In the genomic region with DNA sequence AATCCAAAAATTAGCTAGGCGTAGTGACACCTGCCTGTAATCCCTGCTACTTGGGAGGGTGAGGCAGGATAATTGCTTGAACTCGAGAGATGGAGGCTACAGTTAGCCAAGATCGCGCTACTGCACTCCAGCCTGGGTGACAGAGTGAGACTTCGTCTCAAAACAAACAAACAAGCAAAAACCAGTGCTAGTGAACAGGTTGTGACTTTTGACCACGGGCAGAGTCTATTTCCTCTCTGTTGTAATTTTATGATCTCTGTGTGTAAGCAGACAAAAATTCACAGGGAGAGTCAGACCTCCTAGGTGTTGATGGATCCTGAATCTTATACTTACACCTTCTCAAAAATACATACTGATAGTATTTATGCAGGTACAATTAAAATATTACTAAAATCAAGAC, we compare ENCODE assay signal across 20 cellular contexts.
"Had no signal": no experiment of that assay in that cellular context is flagged by ENCODE, and none has a peak within 500 bp of the region (broad histone marks: within the 10 kb centered on the region; RNA-seq: fewer than 3 reads in every experiment).

No MANE protein-coding gene starts in this region.

- H3K27ac ChIP-seq: HL-60, PC-9, Peyer's patch, SJCRH30 had no signal

- H3K4me3 ChIP-seq: PC-9, Peyer's patch, SJCRH30 had no signal

- H3K4me1 ChIP-seq: Peyer's patch, SJCRH30 had no signal

- H3K4me2 ChIP-seq: PC-9 had no signal

- H3K27me3 ChIP-seq: Peyer's patch, SJCRH30 had no signal

- DNase-seq: IMR-90, Karpas-422, KG1, MM.1S, NCI-H1092 treated with DMSO at 0.1 percent for 48 hours, NCI-H1436, NCI-H187, NCI-H2029, NCI-H2171 treated with DMSO at 0.1 percent for 48 hours, NCI-H345, NCI-H446 treated with DMSO at 0.1 percent for 48 hours, NCI-H510A treated with DMSO at 0.1 percent for 48 hours, NCI-H526, NCI-H748 treated with DMSO at 0.1 percent for 48 hours, PC-9, Peyer's patch, SHP77 treated with DMSO at 0.1 percent for 48 hours, SJCRH30 had no signal

- H2AFZ ChIP-seq: PC-9 had no signal

- ATAC-seq: Right ventricle myocardium inferior had no signal

- H3K9me3 ChIP-seq: Peyer's patch, SJCRH30 had no signal

- H3K36me3 ChIP-seq: Peyer's patch, SJCRH30 had no signal
